Comparison of ENCODE assay signal across 22 cellular contexts in genomic region chr20:537983-538382, GRCh38.
"Had no signal": no experiment of that assay in that cellular context is flagged by ENCODE, and none has a peak within 500 bp of the region (broad histone marks: within the 10 kb centered on the region; RNA-seq: fewer than 3 reads in every experiment).

No MANE protein-coding gene starts in this region.

- H3K36me3 ChIP-seq: colonic mucosa, prostate gland, stomach had no signal

- H3K4me3 Mint-ChIP-seq: activated CD4-positive, alpha-beta T cell treated with anti-CD3 and anti-CD28 coated beads, Interleukin-2, amount 10 ng/mL, durations not matched to agents 7 days and 5 days; memory B cell had no signal

- H3K9me3 ChIP-seq: body of pancreas, colonic mucosa, mucosa of descending colon, prostate gland, testis had no signal

- ATAC-seq: body of pancreas, left ventricle myocardium superior, mucosa of descending colon, right cardiac atrium had no signal

- H3K9me3 Mint-ChIP-seq: memory B cell had no signal

- H3K27me3 ChIP-seq: body of pancreas, colonic mucosa, stomach, testis had no signal

- H3K4me3 ChIP-seq: body of pancreas, colonic mucosa, mucosa of descending colon, prostate gland, stomach, testis had no signal

- H3K27ac Mint-ChIP-seq: activated CD4-positive, alpha-beta T cell treated with anti-CD3 and anti-CD28 coated beads, Interleukin-2, amount 10 ng/mL, durations not matched to agents 7 days and 5 days; memory B cell had no signal

- DNase-seq: activated CD4-positive, alpha-beta T cell treated with anti-CD3 and anti-CD28 coated beads, Interleukin-2, amount 10 ng/mL, durations not matched to agents 7 days and 5 days; activated CD4-positive, CD25-positive, alpha-beta regulatory T cell; activated CD8-positive, alpha-beta memory T cell treated with anti-CD3 and anti-CD28 coated beads for 24 hours; activated naive CD4-positive, alpha-beta T cell treated with anti-CD3 and anti-CD28 coated beads, Interleukin-2, amount 50 U/mL, for 16 hours; amniotic stem cell; body of pancreas; colonic mucosa; effector CD4-positive, alpha-beta T cell; foreskin fibroblast; kidney glomerular epithelial cell; left ventricle myocardium superior; mucosa of descending colon; occipital lobe; right cardiac atrium; small intestine; stimulated activated CD4-positive, alpha-beta T cell treated with anti-CD3 and anti-CD28 coated beads, Interleukin-4, amount 100 ng/mL, for 4 hours; stimulated activated CD8-positive, alpha-beta memory T cell treated with anti-CD3 and anti-CD28 coated beads, Interleukin-4, amount 100 ng/mL, for 48 hours; stomach; testis had no signal

- H3K27ac ChIP-seq: body of pancreas, colonic mucosa, prostate gland, stomach, testis had no signal

- H3K27me3 Mint-ChIP-seq: activated CD4-positive, alpha-beta T cell treated with anti-CD3 and anti-CD28 coated beads, Interleukin-2, amount 10 ng/mL, durations not matched to agents 7 days and 5 days; memory B cell had no signal

- FAIRE-seq: TTC549 had no signal
